ENCODE assay signal across 25 cellular contexts in the genomic region with DNA sequence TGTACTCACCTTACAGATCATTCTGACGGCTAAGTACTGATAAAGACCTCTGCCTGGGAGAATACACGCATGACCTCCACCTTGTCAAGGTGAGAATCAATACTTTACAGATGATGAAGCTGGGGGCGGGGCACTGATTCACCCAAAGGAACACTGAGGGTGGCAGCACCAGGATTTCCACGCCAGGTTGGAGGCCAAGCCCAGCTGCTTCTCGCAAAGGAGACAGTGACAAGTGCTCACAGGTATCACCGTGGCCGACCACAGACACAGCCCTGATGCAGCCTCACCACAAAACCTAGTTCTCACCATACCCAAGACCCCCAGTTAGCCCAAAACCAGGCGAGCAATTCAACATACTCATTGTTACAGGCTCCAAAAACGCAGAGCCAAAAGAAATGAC.
"Had no signal": no experiment of that assay in that cellular context is flagged by ENCODE, and none has a peak within 500 bp of the region (broad histone marks: within the 10 kb centered on the region; RNA-seq: fewer than 3 reads in every experiment).

No MANE protein-coding gene starts in this region.

- H3K27me3 ChIP-seq: cardiac muscle cell had no signal

- H3K27ac ChIP-seq: cardiac muscle cell, KMS-11 had no signal

- ATAC-seq: activated T-helper 17 cell treated with anti-CD3 and anti-CD28 coated beads, Interleukin-2, amount 50 U/mL, for 72 hours; Panc1; T-helper 17 cell; WTC11 had no signal

- DNase-seq: activated CD4-positive, alpha-beta T cell treated with anti-CD3 and anti-CD28 coated beads, Interleukin-2, amount 10 ng/mL, durations not matched to agents 24 days and 14 days; activated CD4-positive, alpha-beta T cell treated with anti-CD3 and anti-CD28 coated beads, Interleukin-2, amount 50 U/mL, for 48 hours; activated CD4-positive, CD25-positive, alpha-beta regulatory T cell treated with anti-CD3 and anti-CD28 coated beads, Interleukin-2, amount 50 U/mL, for 72 hours; activated gamma-delta T cell; activated naive CD4-positive, alpha-beta T cell treated with anti-CD3 and anti-CD28 coated beads for 36 hours; activated T-cell treated with anti-CD3 and anti-CD28 coated beads for 4 hours; activated T-cell treated with anti-CD3 and anti-CD28 coated beads, Interleukin-2, amount 50 U/mL, for 48 hours; amygdala; NCI-H1105; NCI-H1436; NCI-H1694 treated with DMSO at 0.1 percent for 48 hours; NCI-H2029 treated with DMSO at 0.1 percent for 48 hours; NCI-H345; NCI-H510A; NCI-H526 treated with DMSO at 0.1 percent for 48 hours; Right ventricle myocardium superior; RPMI8226; T-helper 17 cell; T-helper 9 cell had no signal

- FAIRE-seq: astrocyte had no signal

- H3K36me3 ChIP-seq: cardiac muscle cell had no signal

- H3K4me3 ChIP-seq: cardiac muscle cell had no signal
